Comparison of ENCODE assay signal across 33 cellular contexts in genomic region chr12:9329019-9329418, GRCh38.
DNase-seq lines count a peak whose midpoint lies in the region; ATAC-seq, FAIRE-seq and TF ChIP-seq lines count a peak whose summit lies in the region.
"Had no signal": no experiment of that assay in that cellular context is flagged by ENCODE, and none has a peak within 500 bp of the region (broad histone marks: within the 10 kb centered on the region; RNA-seq: fewer than 3 reads in every experiment).

No MANE protein-coding gene starts in this region.

- H3K79me2 ChIP-seq in HepG2 (ENCODE audit: insufficient read depth, low read length): no peaks in the 10 kb centered on the region

- no peaks in the 10 kb centered on the region for H4K20me1 ChIP-seq in HepG2 (ENCODE audit: insufficient read depth, low read length)
- H4K20me1 ChIP-seq: BLaER1; BLaER1 treated with 17β-estradiol and CSF1 and Interleukin-3, amounts not matched to agents 10 nM and 100 nM had no signal

- H3K9ac ChIP-seq in HepG2 (ENCODE audit: insufficient read depth, low read depth, low read length): no peak overlapping the region
- H3K9ac ChIP-seq: BLaER1; BLaER1 treated with 17β-estradiol and CSF1 and Interleukin-3, amounts not matched to agents 10 nM and 100 nM had no signal

- TF ChIP-seq POLR2A in HepG2 (IDR thresholded peaks at IDR 0.05; ENCODE audit: insufficient read depth in 1 of 2, low read depth in 2 of 2, low read length in 2 of 2): no peak
- TF ChIP-seq POLR2A in right lobe of liver (IDR thresholded peaks at IDR 0.05): no peak

- no peak for ATAC-seq in HepG2
- ATAC-seq in right lobe of liver: no peak
- no peak for ATAC-seq in Right ventricle myocardium inferior
- ATAC-seq: A549; CD8-positive, alpha-beta T cell had no signal

- H3K4me1 ChIP-seq in HepG2 (ENCODE audit: insufficient read depth, low read length) (peaks cover 25% of the 10 kb centered on the region), right lobe of liver (no peaks in the 10 kb centered on the region), HEK293 (ENCODE audit: control insufficient read depth, insufficient read depth, low read length) (no peaks in the 10 kb centered on the region)
- H3K4me1 ChIP-seq: BE2C had no signal

- H3K9me3 ChIP-seq in HepG2 (ENCODE audit: low read length) (no peaks in the 10 kb centered on the region), right lobe of liver (no peaks in the 10 kb centered on the region), HEK293 (ENCODE audit: control insufficient read depth, insufficient read depth, low read depth, low read length) (no peaks in the 10 kb centered on the region)
- H3K9me3 ChIP-seq: A549; BE2C; BLaER1; BLaER1 treated with 17β-estradiol and CSF1 and Interleukin-3, amounts not matched to agents 10 nM and 100 nM; Caco-2 had no signal

- CTCF ChIA-PET in HepG2 (lab: Yijun Ruan, JAX; ENCODE audit: low intra/inter-chr PET ratio, low total read pairs) (no interaction called here), HEK293 (lab: Yijun Ruan, JAX) (interaction anchor here (0.6 to 4.0 kb wide), 3 partner anchors 13 to 671 kb away, joined by 3 to 50 read pairs (median 3); no protein-coding TSS in a partner anchor)

- TF ChIP-seq RAD21 in HepG2 (CRISPR knock-in tag; IDR thresholded peaks at IDR 0.05): no peak

- WGBS in HepG2 (ENCODE audit: low lambda C conversion rate): 90% methylated on average over 5 of the region's 5 CpGs
- 94% methylated on average over 4 of the region's 5 CpGs for WGBS in right lobe of liver (ENCODE audit: insufficient coverage, low coverage, low lambda C conversion rate, missing lambda C conversion rate)

- intact Hi-C loops in HepG2 (cut with micrococcal nuclease; ENCODE audit: unreplicated experiment) (no loop called here), right lobe of liver (cut with DNase I) (no loop called here), Right ventricle myocardium inferior (cut with DNase I) (no loop called here)

- H3K36me3 ChIP-seq in HepG2 (replicated peaks in 1 of 2; ENCODE audit: control insufficient read depth in 1 of 2, insufficient read depth in 2 of 2, low read length in 2 of 2) (no peaks in the 10 kb centered on the region), right lobe of liver (no peaks in the 10 kb centered on the region), HEK293 (ENCODE audit: control insufficient read depth in 2 of 2, insufficient read depth in 1 of 2, low read length in 2 of 2) (no peaks in the 10 kb centered on the region)
- H3K36me3 ChIP-seq: BE2C; BLaER1; BLaER1 treated with 17β-estradiol and CSF1 and Interleukin-3, amounts not matched to agents 10 nM and 100 nM had no signal

- H3K27ac ChIP-seq in HepG2 (ENCODE audit: extremely low read length, insufficient read depth, low read length) (no peak overlapping the region), right lobe of liver (no peak overlapping the region), HEK293 (ENCODE audit: extremely low read depth, low read depth, low read length) (no peak overlapping the region)
- H3K27ac ChIP-seq: 22Rv1; A549; BLaER1; BLaER1 treated with 17β-estradiol and CSF1 and Interleukin-3, amounts not matched to agents 10 nM and 100 nM; C4-2B had no signal

- DNase-seq in HepG2 (ENCODE audit: low spot score) (no peak), right lobe of liver (no peak), mesenteric fat pad (ENCODE audit: low spot score) (peak; percentile 47), NCI-H1092 treated with DMSO at 0.1 percent for 48 hours (lab: John Stamatoyannopoulos, UW) (no peak), Right ventricle myocardium inferior (ENCODE audit: missing footprints) (no peak)
- DNase-seq: 8988T; ACHN; AML-193; BE2C; C1 segment of cervical spinal cord; Caco-2; Calu3; CD4-positive, alpha-beta memory T cell; CD4-positive, alpha-beta T cell; CD4-positive, CD25-positive, alpha-beta regulatory T cell; CD8-positive, alpha-beta memory T cell; CD8-positive, alpha-beta T cell; COR-L47; DMS 273 treated with DMSO at 0.1 percent for 48 hours; DMS153; DMS53; DMS79; DMS79 treated with DMSO at 0.1 percent for 48 hours; DND-41; EL had no signal

- no peak for FAIRE-seq in HepG2 (lab: Jason Lieb, UNC)
- FAIRE-seq: A204.1, A549, D721Med had no signal

- H3K4me3 ChIP-seq in HepG2 (replicated peaks in 1 of 3; ENCODE audit: insufficient read depth in 1 of 3, low read depth in 2 of 3, low read length in 3 of 3): no peak overlapping the region
- H3K4me3 ChIP-seq in right lobe of liver: no peak overlapping the region
- H3K4me3 ChIP-seq in HEK293 (ENCODE audit: low read depth, low read length): no peak overlapping the region
- H3K4me3 ChIP-seq: A549; BLaER1; BLaER1 treated with 17β-estradiol and CSF1 and Interleukin-3, amounts not matched to agents 10 nM and 100 nM had no signal

- no peak for TF ChIP-seq CTCF in HepG2 (CRISPR knock-in tag; IDR thresholded peaks at IDR 0.05)
- no peak for TF ChIP-seq CTCF in right lobe of liver (IDR thresholded peaks at IDR 0.05)
- no peak for TF ChIP-seq CTCF in HEK293 (tag by site-specific recombination; IDR thresholded peaks at IDR 0.05)

- POLR2A ChIA-PET in HepG2 (lab: Yijun Ruan, JAX): no interaction called here
- POLR2A ChIA-PET in HEK293 (lab: Yijun Ruan, JAX): no interaction called here

- H3K4me2 ChIP-seq in HepG2 (ENCODE audit: low read depth, low read length): no peak overlapping the region
- H3K4me2 ChIP-seq: A549; BLaER1; BLaER1 treated with 17β-estradiol and CSF1 and Interleukin-3, amounts not matched to agents 10 nM and 100 nM had no signal

- TF ChIP-seq EP300 in HepG2 (IDR thresholded peaks at IDR 0.05; ENCODE audit: low read depth in 2 of 2, low read length in 2 of 2): no peak
- no peak for TF ChIP-seq EP300 in HepG2 (CRISPR knock-in tag; IDR thresholded peaks at IDR 0.05; ENCODE audit: borderline replicate concordance)

- no peak overlapping the region for H2AFZ ChIP-seq in HepG2 (ENCODE audit: low read length)

- in situ Hi-C loops in HepG2 (cut with HindIII; ENCODE audit: extremely low pct_ligation_motif_present, low pct_unique_long_range_greater_than_20kb): loop anchor here (10.0 to 25.0 kb wide), 2 partner anchors 46 to 133 kb away; no protein-coding TSS in a partner anchor

- BruUV-seq in HepG2 (replicated peaks; lab: Mats Ljungman, UMichigan): no TSS peak

- H3K27me3 ChIP-seq in HepG2 (ENCODE audit: control insufficient read depth in 1 of 2, insufficient read depth in 2 of 2, low read length in 2 of 2) (no peaks in the 10 kb centered on the region), right lobe of liver (no peaks in the 10 kb centered on the region)
- H3K27me3 ChIP-seq: BE2C; BLaER1; BLaER1 treated with 17β-estradiol and CSF1 and Interleukin-3, amounts not matched to agents 10 nM and 100 nM had no signal

TF ChIP-seq in HepG2, 621 proteins besides CTCF, POLR2A, EP300 and RAD21:
- TF ChIP-seq ARHGAP35 (CRISPR knock-in tag; IDR thresholded peaks at IDR 0.05; ENCODE audit: borderline replicate concordance) (no peak), SKIL (CRISPR knock-in tag; IDR thresholded peaks at IDR 0.05; ENCODE audit: borderline replicate concordance) (no peak), SAFB2 (CRISPR knock-in tag; IDR thresholded peaks at IDR 0.05; ENCODE audit: borderline replicate concordance, low read depth) (no peak), ATF7-NPFF (CRISPR knock-in tag; IDR thresholded peaks at IDR 0.05; ENCODE audit: low read depth) (no peak), ZNF891 (CRISPR knock-in tag; IDR thresholded peaks at IDR 0.05) (no peak), ETV6 (CRISPR knock-in tag; conservative IDR thresholded peaks at IDR 0.05) (no peak), ATF7 (IDR thresholded peaks at IDR 0.05) (peak; percentile 94), ATF7 (CRISPR knock-in tag; IDR thresholded peaks at IDR 0.05) (no peak)

TF ChIP-seq in HEK293, 187 proteins besides CTCF, POLR2A, EP300 and RAD21:
- TF ChIP-seq ZNF544 (tag by site-specific recombination; IDR thresholded peaks at IDR 0.05): no peak
- TF ChIP-seq SCRT2 (tag by site-specific recombination; IDR thresholded peaks at IDR 0.05): no peak
- TF ChIP-seq ATF2 (tag by site-specific recombination; IDR thresholded peaks at IDR 0.05; ENCODE audit: low read depth): 0 out of 2 replicates have a peak, but pooled peaks have one; percentile 11

Comparison
In these comparisons a context has a peak if more than half of its experiments do, and no peak if none do; other contexts are left out.
1. Of the 63 proteins assayed by ChIP-seq in both HepG2 and HEK293: peak only in HepG2: none; only in HEK293: ATF2; in both: none; in neither: 62.